ENCODE assay signal across 18 cellular contexts in the genomic region with DNA sequence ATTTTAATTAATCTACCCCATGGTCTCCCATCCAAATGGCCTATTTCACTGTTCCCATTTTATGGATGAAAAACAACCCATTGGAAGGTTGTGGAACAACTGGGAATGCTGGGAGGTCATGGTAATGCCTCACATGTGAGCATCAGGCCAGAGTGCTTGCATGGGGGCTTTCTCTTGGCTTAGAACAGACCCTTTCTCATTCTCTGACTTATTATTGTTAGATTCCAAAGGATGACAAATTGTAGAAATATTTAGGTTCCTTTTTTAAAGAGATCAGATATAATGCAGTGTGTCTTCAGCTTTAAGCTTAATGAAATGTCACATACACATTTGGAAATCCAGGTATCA.
DNase-seq lines count a peak whose midpoint lies in the region; ATAC-seq and TF ChIP-seq lines count a peak whose summit lies in the region.
"Had no signal": no experiment of that assay in that cellular context is flagged by ENCODE, and none has a peak within 500 bp of the region (broad histone marks: within the 10 kb centered on the region; RNA-seq: fewer than 3 reads in every experiment).

No MANE protein-coding gene starts in this region.

- H3K27me3 ChIP-seq in DOHH2 (ENCODE audit: control insufficient read depth, low read length) (no peaks in the 10 kb centered on the region; the same call in 1 of the 2 replicates), PC-3 (ENCODE audit: low read length) (no peaks in the 10 kb centered on the region), osteoblast (ENCODE audit: insufficient read depth, low read length) (no peaks in the 10 kb centered on the region)
- H3K27me3 ChIP-seq in CD8-positive, alpha-beta memory T cell (ENCODE audit: insufficient read depth, low read length, poor library complexity, severe bottlenecking), result no peaks in the 10 kb centered on the region
- H3K27me3 ChIP-seq: heart left ventricle, right lobe of liver had no signal

- H2AFZ ChIP-seq in PC-3 (ENCODE audit: low read length) (no peak overlapping the region), osteoblast (ENCODE audit: low read length) (peak overlapping the region; percentile 73)

- no TSS peak for BruUV-seq in PC-3 (replicated peaks; lab: Mats Ljungman, UMichigan)

- DNase-seq in PC-3 (no peak), choroid plexus epithelial cell (ENCODE audit: low read depth) (peak; percentile 2), osteoblast (ENCODE audit: insufficient read length, low spot score, missing footprints) (no peak), NCI-H2171 treated with DMSO at 0.1 percent for 48 hours (lab: John Stamatoyannopoulos, UW) (no peak)
- DNase-seq in CD8-positive, alpha-beta memory T cell, result no peak
- no peak for DNase-seq in activated CD8-positive, alpha-beta T cell treated with anti-CD3 and anti-CD28 coated beads for 36 hours
- DNase-seq: activated CD8-positive, alpha-beta memory T cell treated with anti-CD3 and anti-CD28 coated beads, Interleukin-2, amount 50 U/mL, for 4 hours; CD4-positive, alpha-beta T cell; DMS 273 treated with DMSO at 0.1 percent for 48 hours; SHP77 treated with DMSO at 0.1 percent for 48 hours had no signal

- no peak overlapping the region for H3K9ac ChIP-seq in PC-3 (ENCODE audit: low read length)

- H3K9me2 ChIP-seq in DOHH2 (replicated peaks; ENCODE audit: control insufficient read depth, low read length) (no peaks in the 10 kb centered on the region), PC-3 (replicated peaks; ENCODE audit: low read length) (no peaks in the 10 kb centered on the region)

- H3K4me3 ChIP-seq in DOHH2 (ENCODE audit: low read length), result no peak overlapping the region
- H3K4me3 ChIP-seq in PC-3 (ENCODE audit: low read length), result no peak overlapping the region
- no peak overlapping the region for H3K4me3 ChIP-seq in choroid plexus epithelial cell (ENCODE audit: low read depth, low read length)
- no peak overlapping the region for H3K4me3 ChIP-seq in osteoblast (ENCODE audit: insufficient read depth, low read length)
- H3K4me3 ChIP-seq in CD8-positive, alpha-beta memory T cell (ENCODE audit: low read length), result no peak overlapping the region
- H3K4me3 ChIP-seq: HAP-1, heart left ventricle, right lobe of liver had no signal

- no peak overlapping the region for H3K27ac Mint-ChIP-seq in CD8-positive, alpha-beta memory T cell
- no peak overlapping the region for H3K27ac Mint-ChIP-seq in activated CD8-positive, alpha-beta T cell treated with anti-CD3 and anti-CD28 coated beads for 36 hours
- H3K27ac Mint-ChIP-seq: activated naive CD8-positive, alpha-beta T cell; activated T-helper 2 cell treated with anti-CD3 and anti-CD28 coated beads, Interferon-gamma antibody, Interleukin-2, Interleukin-4, amounts not matched to agents 10 μg/mL and 5 μg/mL and 100 μg/mL, durations not matched to agents 14 hours and 24 hours and 36 hours; CD4-positive, alpha-beta T cell; natural killer cell treated with Interleukin-12 subunit alpha and Interleukin-12 subunit beta and Interleukin-15 and Interleukin-18, amount 100 ng/mL, for 72 hours had no signal

- H3K4me1 Mint-ChIP-seq in CD8-positive, alpha-beta memory T cell, result no peaks in the 10 kb centered on the region
- H3K4me1 Mint-ChIP-seq in activated CD8-positive, alpha-beta T cell treated with anti-CD3 and anti-CD28 coated beads for 36 hours (ENCODE audit: low read depth), result no peaks in the 10 kb centered on the region

- POLR2A ChIA-PET in PC-3 (lab: Charles Lee; ENCODE audit: unreplicated experiment), result no interaction called here
- POLR2A ChIA-PET in CD8-positive, alpha-beta memory T cell (lab: Charles Lee), result no interaction called here
- POLR2A ChIA-PET in activated CD8-positive, alpha-beta T cell treated with anti-CD3 and anti-CD28 coated beads for 36 hours (lab: Charles Lee), result no interaction called here

- TF ChIP-seq CTCF in DOHH2 (IDR thresholded peaks at IDR 0.05; ENCODE audit: low read depth, low read length, poor library complexity, severe bottlenecking), result peak; percentile 9
- 0 out of 2 replicates have a peak, but pooled peaks have one; percentile 28 for TF ChIP-seq CTCF in PC-3 (conservative IDR thresholded peaks at IDR 0.05; ENCODE audit: low read depth, low read length)
- no peak for TF ChIP-seq CTCF in choroid plexus epithelial cell (conservative IDR thresholded peaks at IDR 0.05; ENCODE audit: low read depth, low read length)
- no peak for TF ChIP-seq CTCF in osteoblast (IDR thresholded peaks at IDR 0.05; ENCODE audit: extremely low read depth, low read depth, low read length)
- no peak for TF ChIP-seq CTCF in activated CD8-positive, alpha-beta T cell treated with anti-CD3 and anti-CD28 coated beads for 36 hours (IDR thresholded peaks at IDR 0.05)

- no peak overlapping the region for H3K4me3 Mint-ChIP-seq in CD8-positive, alpha-beta memory T cell
- no peak overlapping the region for H3K4me3 Mint-ChIP-seq in activated CD8-positive, alpha-beta T cell treated with anti-CD3 and anti-CD28 coated beads for 36 hours
- H3K4me3 Mint-ChIP-seq: activated naive CD8-positive, alpha-beta T cell; CD4-positive, alpha-beta T cell; natural killer cell treated with Interleukin-12 subunit alpha and Interleukin-12 subunit beta and Interleukin-15 and Interleukin-18, amount 100 ng/mL, for 72 hours had no signal

- H3K36me3 Mint-ChIP-seq in CD8-positive, alpha-beta memory T cell, result no peaks in the 10 kb centered on the region
- H3K36me3 Mint-ChIP-seq in activated CD8-positive, alpha-beta T cell treated with anti-CD3 and anti-CD28 coated beads for 36 hours (ENCODE audit: low read depth), result no peaks in the 10 kb centered on the region
- H3K36me3 Mint-ChIP-seq: activated naive CD8-positive, alpha-beta T cell; natural killer cell treated with Interleukin-12 subunit alpha and Interleukin-12 subunit beta and Interleukin-15 and Interleukin-18, amount 100 ng/mL, for 72 hours had no signal

- H3K27me3 Mint-ChIP-seq in CD8-positive, alpha-beta memory T cell, result peaks cover 3 to 5% of the 10 kb centered on the region in 2 donors
- peaks cover 4% of the 10 kb centered on the region for H3K27me3 Mint-ChIP-seq in activated CD8-positive, alpha-beta T cell treated with anti-CD3 and anti-CD28 coated beads for 36 hours
- H3K27me3 Mint-ChIP-seq: CD4-positive, alpha-beta T cell had no signal

- no peak; the same call in 1 of the 2 replicates for ATAC-seq in PC-3
- ATAC-seq in HG03432 (IDR thresholded peaks at IDR 0.05; ENCODE audit: unreplicated experiment), result no peak
- no peak for ATAC-seq in activated CD8-positive, alpha-beta T cell treated with anti-CD3 and anti-CD28 coated beads for 36 hours
- ATAC-seq: natural killer cell treated with Interleukin-12 subunit alpha and Interleukin-12 subunit beta and Interleukin-15 and Interleukin-18, amount 100 ng/mL, for 72 hours had no signal

- CTCF ChIA-PET in PC-3 (lab: Charles Lee), result interaction anchor here (0.6 to 1.3 kb wide), 4 partner anchors 44 to 205 kb away, joined by 3 to 4 read pairs (median 3); no protein-coding TSS in a partner anchor
- CTCF ChIA-PET in CD8-positive, alpha-beta memory T cell (lab: Charles Lee), result no interaction called here
- CTCF ChIA-PET in activated CD8-positive, alpha-beta T cell treated with anti-CD3 and anti-CD28 coated beads for 36 hours (lab: Charles Lee), result no interaction called here

- H3K4me2 ChIP-seq in DOHH2 (ENCODE audit: low read length) (no peak overlapping the region), PC-3 (ENCODE audit: low read length) (no peak overlapping the region), osteoblast (ENCODE audit: insufficient read depth, low read length) (peak overlapping the region; percentile 10)

- H3K4me1 ChIP-seq in DOHH2 (ENCODE audit: control insufficient read depth, low read length) (no peaks in the 10 kb centered on the region), PC-3 (ENCODE audit: insufficient read depth, low read length) (peaks cover 27% of the 10 kb centered on the region), osteoblast (ENCODE audit: insufficient read depth, low read length) (peaks cover 19% of the 10 kb centered on the region)
- no peaks in the 10 kb centered on the region for H3K4me1 ChIP-seq in CD8-positive, alpha-beta memory T cell (ENCODE audit: insufficient read depth, low read length)
- H3K4me1 ChIP-seq: right lobe of liver had no signal

- H3K9me3 ChIP-seq in DOHH2 (ENCODE audit: control insufficient read depth, insufficient read depth, low read length), result no peaks in the 10 kb centered on the region
- 0 out of 2 replicates have a peak, but pooled peaks cover 1% of the 10 kb centered on the region for H3K9me3 ChIP-seq in PC-3 (ENCODE audit: low read length)
- no peaks in the 10 kb centered on the region for H3K9me3 ChIP-seq in osteoblast (ENCODE audit: low read depth, low read length)
- no peaks in the 10 kb centered on the region for H3K9me3 ChIP-seq in CD8-positive, alpha-beta memory T cell (ENCODE audit: low read length)
- H3K9me3 ChIP-seq: HAP-1, heart left ventricle, right lobe of liver had no signal

- H3K79me2 ChIP-seq in DOHH2 (ENCODE audit: control insufficient read depth, low read length) (no peaks in the 10 kb centered on the region), PC-3 (ENCODE audit: low read length) (no peaks in the 10 kb centered on the region), osteoblast (ENCODE audit: insufficient read depth, low read length) (no peaks in the 10 kb centered on the region)

- no peaks in the 10 kb centered on the region for H3K36me3 ChIP-seq in DOHH2 (ENCODE audit: control insufficient read depth, low read length)
- H3K36me3 ChIP-seq in PC-3 (ENCODE audit: low read depth, low read length), result no peaks in the 10 kb centered on the region; the same call in 1 of the 2 replicates
- no peaks in the 10 kb centered on the region for H3K36me3 ChIP-seq in osteoblast (ENCODE audit: insufficient read depth, low read length)
- H3K36me3 ChIP-seq in CD8-positive, alpha-beta memory T cell (ENCODE audit: insufficient read depth, low read length), result no peaks in the 10 kb centered on the region
- H3K36me3 ChIP-seq: HAP-1, heart left ventricle, right lobe of liver had no signal

- H4K20me1 ChIP-seq in DOHH2 (ENCODE audit: control insufficient read depth, insufficient read depth, low read depth, low read length), result no peaks in the 10 kb centered on the region
- no peaks in the 10 kb centered on the region for H4K20me1 ChIP-seq in PC-3 (ENCODE audit: low read length)
- H4K20me1 ChIP-seq in osteoblast (ENCODE audit: insufficient read depth, low read length), result no peaks in the 10 kb centered on the region

- no peaks in the 10 kb centered on the region for H3F3A ChIP-seq in DOHH2 (ENCODE audit: control insufficient read depth, insufficient read depth)
- no peaks in the 10 kb centered on the region for H3F3A ChIP-seq in PC-3 (ENCODE audit: low read length, unreplicated experiment)

- no peaks in the 10 kb centered on the region for H3K9me3 Mint-ChIP-seq in CD8-positive, alpha-beta memory T cell
- H3K9me3 Mint-ChIP-seq in activated CD8-positive, alpha-beta T cell treated with anti-CD3 and anti-CD28 coated beads for 36 hours, result no peaks in the 10 kb centered on the region
- H3K9me3 Mint-ChIP-seq: activated T-helper 2 cell treated with anti-CD3 and anti-CD28 coated beads, Interferon-gamma antibody, Interleukin-2, Interleukin-4, amounts not matched to agents 10 μg/mL and 5 μg/mL and 100 μg/mL, durations not matched to agents 14 hours and 24 hours and 36 hours; CD4-positive, alpha-beta T cell; natural killer cell treated with Interleukin-12 subunit alpha and Interleukin-12 subunit beta and Interleukin-15 and Interleukin-18, amount 100 ng/mL, for 72 hours had no signal

- H3K27ac ChIP-seq in DOHH2 (ENCODE audit: low read depth, low read length), result no peak overlapping the region
- no peak overlapping the region for H3K27ac ChIP-seq in PC-3 (ENCODE audit: low read length)
- H3K27ac ChIP-seq in osteoblast (ENCODE audit: low read depth, low read length), result no peak overlapping the region
- H3K27ac ChIP-seq in CD8-positive, alpha-beta memory T cell (ENCODE audit: low read depth, low read length), result no peak overlapping the region
- H3K27ac ChIP-seq: heart left ventricle, right lobe of liver had no signal

- intact Hi-C loops in PC-3 (cut with micrococcal nuclease), result loop anchor here (1.0 to 10.0 kb wide), 9 partner anchors 60 to 770 kb away; a partner anchor contains a TSS
- intact Hi-C loops in activated CD8-positive, alpha-beta T cell treated with anti-CD3 and anti-CD28 coated beads for 36 hours (cut with micrococcal nuclease), result no loop called here

Comparison
In these comparisons a context has a peak if more than half of its experiments do, and no peak if none do; other contexts are left out.
1. CTCF ChIP-seq: peak in DOHH2 (single experiment) and PC-3 (single experiment); none in choroid plexus epithelial cell (single experiment), osteoblast (single experiment) and activated CD8-positive, alpha-beta T cell treated with anti-CD3 and anti-CD28 coated beads for 36 hours (single experiment).